In the genomic region with DNA sequence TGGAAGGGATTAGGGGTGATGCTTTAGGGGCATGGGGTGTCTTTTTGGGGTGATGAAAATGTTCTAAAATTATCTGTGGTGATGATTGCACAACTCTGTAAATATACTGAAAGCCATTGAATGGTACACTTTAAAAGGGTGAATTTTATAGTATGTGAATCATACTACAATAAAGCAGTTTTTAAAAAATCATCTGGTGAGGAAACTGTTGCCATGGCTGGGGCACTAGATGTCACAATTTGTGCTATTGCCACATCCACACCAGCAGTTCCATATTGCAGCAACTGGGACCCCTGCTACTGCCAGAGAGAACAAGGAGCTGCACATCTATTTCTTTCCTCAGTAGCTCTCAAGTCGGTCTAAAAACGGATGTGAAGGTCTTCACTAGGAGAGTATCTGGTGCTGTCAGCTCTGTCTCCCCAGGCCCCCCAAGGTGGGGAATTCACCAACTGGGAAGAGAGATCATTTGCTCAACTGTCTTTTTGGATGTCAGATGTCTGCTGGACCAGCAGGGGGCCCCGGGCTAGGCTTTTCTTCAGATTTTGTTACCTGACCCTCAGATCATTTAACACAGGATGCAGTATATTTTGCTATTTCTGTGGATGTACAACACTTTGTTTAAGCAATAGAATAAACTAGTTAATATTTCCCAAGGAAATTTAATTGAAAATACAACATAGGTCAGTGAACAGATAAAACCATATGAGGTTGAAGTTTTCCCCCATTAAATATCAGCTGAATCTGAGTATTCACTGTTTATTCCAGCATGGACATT, we compare ENCODE assay signal across 8 cellular contexts. TPM values are rescaled to one million over a fixed set of nuclear protein-coding genes. Genes with fewer than 3 reads are reported as not detected.
A peak's percentile ranks its signal among the peaks of the same experiment; 100 is the strongest.
DNase-seq lines count a peak whose midpoint lies in the region; ATAC-seq and TF ChIP-seq lines count a peak whose summit lies in the region.

No MANE protein-coding gene starts in this region.

- ATAC-seq in heart right ventricle = no peak
- ATAC-seq in left cardiac atrium = no peak
- no peak for ATAC-seq in body of pancreas
- ATAC-seq in HG02885 (IDR thresholded peaks at IDR 0.05; ENCODE audit: poor library complexity, unreplicated experiment) = no peak

- H3K79me2 ChIP-seq in neural cell (replicated peaks; ENCODE audit: insufficient read depth, low read length) = no peaks in the 10 kb centered on the region

- no peak for DNase-seq in heart right ventricle
- DNase-seq in left cardiac atrium = no peak
- peak; percentile 32 for DNase-seq in RKO (ENCODE audit: low spot score)
- DNase-seq in body of pancreas = peak in 2 of 4 donors; percentile 6 to 14
- DNase-seq in suprapubic skin (ENCODE audit: low spot score in 2 of 2) = no peak
- DNase-seq in NCI-H446 treated with DMSO at 0.1 percent for 48 hours (lab: John Stamatoyannopoulos, UW) = no peak

- H3K9me3 ChIP-seq in heart right ventricle = no peaks in the 10 kb centered on the region
- no peaks in the 10 kb centered on the region for H3K9me3 ChIP-seq in body of pancreas
- no peaks in the 10 kb centered on the region for H3K9me3 ChIP-seq in neural cell (ENCODE audit: low read length)
- H3K9me3 ChIP-seq in suprapubic skin = no peaks in the 10 kb centered on the region

- H3K4me3 ChIP-seq in heart right ventricle (no peak overlapping the region), body of pancreas (no peak overlapping the region), neural cell (ENCODE audit: low read length) (no peak overlapping the region), suprapubic skin (no peak overlapping the region)

- H3K9me2 ChIP-seq in neural cell (ENCODE audit: insufficient read depth, low read length) = no peaks in the 10 kb centered on the region

- H3K4me1 ChIP-seq in heart right ventricle (peaks cover 0 to 71% (median 37%) of the 10 kb centered on the region in 9 donors), body of pancreas (no peaks in the 10 kb centered on the region), suprapubic skin (no peaks in the 10 kb centered on the region)

- H3K27ac ChIP-seq in heart right ventricle = peak overlapping the region in 8 of 10 donors; percentile 10 to 99 (median 66)
- H3K27ac ChIP-seq in body of pancreas = no peak overlapping the region
- no peak overlapping the region for H3K27ac ChIP-seq in neural cell (ENCODE audit: low read length)
- no peak overlapping the region for H3K27ac ChIP-seq in suprapubic skin

- H2AFZ ChIP-seq in neural cell (ENCODE audit: low read depth, low read length) = no peak overlapping the region

- TF ChIP-seq CTCF in heart right ventricle (IDR thresholded peaks at IDR 0.05) (peak; percentile 20 to 66 (median 56)), body of pancreas (IDR thresholded peaks at IDR 0.05) (peak in 5 of 7 experiments; percentile 15 to 39 (median 26)), neural cell (IDR thresholded peaks at IDR 0.05; ENCODE audit: poor library complexity, severe bottlenecking) (peak; percentile 17), suprapubic skin (IDR thresholded peaks at IDR 0.05) (peak in 1 of 2 donors; percentile 2)

- TF ChIP-seq RAD21 in neural cell (conservative IDR thresholded peaks at IDR 0.05) = no peak

- no peaks in the 10 kb centered on the region for H3F3A ChIP-seq in neural cell (ENCODE audit: insufficient read depth, low read length, poor library complexity, severe bottlenecking)

- H3K36me3 ChIP-seq in heart right ventricle (peaks cover 0 to 4% (median 0%) of the 10 kb centered on the region in 9 donors), body of pancreas (replicated peaks in 1 of 2; ENCODE audit: insufficient read depth in 1 of 2, low read depth in 2 of 2) (no peaks in the 10 kb centered on the region), neural cell (ENCODE audit: insufficient read depth, low read length) (no peaks in the 10 kb centered on the region), suprapubic skin (no peaks in the 10 kb centered on the region)

- H3K4me2 ChIP-seq in neural cell (ENCODE audit: low read length) = no peak overlapping the region

- H3K9ac ChIP-seq in neural cell (ENCODE audit: low read length) = no peak overlapping the region

- intact Hi-C loops in heart right ventricle (cut with DNase I) (loop anchor here in 3 of 10 donors (10.0 kb wide), 2 partner anchors 152 to 372 kb away; no protein-coding TSS in a partner anchor), left cardiac atrium (cut with DNase I) (no loop called here), body of pancreas (cut with DNase I) (loop anchor here (10.0 kb wide), 1 partner anchor 152 kb away; no protein-coding TSS in a partner anchor)

- no peak for TF ChIP-seq EP300 in neural cell (conservative IDR thresholded peaks at IDR 0.05; ENCODE audit: poor library complexity, severe bottlenecking)
- TF ChIP-seq EP300 in suprapubic skin (IDR thresholded peaks at IDR 0.05) = no peak

- 15 to 41% methylated on average over 3 of the region's 3 CpGs for WGBS in heart right ventricle, 2 donors
- 13 to 22% methylated on average over 3 of the region's 3 CpGs for WGBS in body of pancreas, 2 donors
- 53% methylated on average over 3 of the region's 3 CpGs for WGBS in suprapubic skin

- no peak for TF ChIP-seq POLR2A in body of pancreas (IDR thresholded peaks at IDR 0.05)
- no peak for TF ChIP-seq POLR2A in suprapubic skin (IDR thresholded peaks at IDR 0.05)

- no peaks in the 10 kb centered on the region for H4K20me1 ChIP-seq in neural cell (ENCODE audit: insufficient read depth)

- H3K27me3 ChIP-seq in heart right ventricle (no peaks in the 10 kb centered on the region), body of pancreas (no peaks in the 10 kb centered on the region), neural cell (ENCODE audit: insufficient read depth, low read depth, low read length) (no peaks in the 10 kb centered on the region), suprapubic skin (no peaks in the 10 kb centered on the region)

TF ChIP-seq in neural cell, 6 proteins besides CTCF, POLR2A, EP300 and RAD21:
- TF ChIP-seq POLR2AphosphoS5 (IDR thresholded peaks at IDR 0.05) (no peak), EZH2 (IDR thresholded peaks at IDR 0.05; ENCODE audit: borderline replicate concordance, insufficient read depth, low read length, poor library complexity, severe bottlenecking) (no peak), TAF1 (IDR thresholded peaks at IDR 0.05; ENCODE audit: low read depth) (no peak), SMC3 (conservative IDR thresholded peaks at IDR 0.05; ENCODE audit: poor library complexity) (no peak), MXI1 (conservative IDR thresholded peaks at IDR 0.05; ENCODE audit: poor library complexity, severe bottlenecking) (no peak)
- TF ChIP-seq, protein P1, sequence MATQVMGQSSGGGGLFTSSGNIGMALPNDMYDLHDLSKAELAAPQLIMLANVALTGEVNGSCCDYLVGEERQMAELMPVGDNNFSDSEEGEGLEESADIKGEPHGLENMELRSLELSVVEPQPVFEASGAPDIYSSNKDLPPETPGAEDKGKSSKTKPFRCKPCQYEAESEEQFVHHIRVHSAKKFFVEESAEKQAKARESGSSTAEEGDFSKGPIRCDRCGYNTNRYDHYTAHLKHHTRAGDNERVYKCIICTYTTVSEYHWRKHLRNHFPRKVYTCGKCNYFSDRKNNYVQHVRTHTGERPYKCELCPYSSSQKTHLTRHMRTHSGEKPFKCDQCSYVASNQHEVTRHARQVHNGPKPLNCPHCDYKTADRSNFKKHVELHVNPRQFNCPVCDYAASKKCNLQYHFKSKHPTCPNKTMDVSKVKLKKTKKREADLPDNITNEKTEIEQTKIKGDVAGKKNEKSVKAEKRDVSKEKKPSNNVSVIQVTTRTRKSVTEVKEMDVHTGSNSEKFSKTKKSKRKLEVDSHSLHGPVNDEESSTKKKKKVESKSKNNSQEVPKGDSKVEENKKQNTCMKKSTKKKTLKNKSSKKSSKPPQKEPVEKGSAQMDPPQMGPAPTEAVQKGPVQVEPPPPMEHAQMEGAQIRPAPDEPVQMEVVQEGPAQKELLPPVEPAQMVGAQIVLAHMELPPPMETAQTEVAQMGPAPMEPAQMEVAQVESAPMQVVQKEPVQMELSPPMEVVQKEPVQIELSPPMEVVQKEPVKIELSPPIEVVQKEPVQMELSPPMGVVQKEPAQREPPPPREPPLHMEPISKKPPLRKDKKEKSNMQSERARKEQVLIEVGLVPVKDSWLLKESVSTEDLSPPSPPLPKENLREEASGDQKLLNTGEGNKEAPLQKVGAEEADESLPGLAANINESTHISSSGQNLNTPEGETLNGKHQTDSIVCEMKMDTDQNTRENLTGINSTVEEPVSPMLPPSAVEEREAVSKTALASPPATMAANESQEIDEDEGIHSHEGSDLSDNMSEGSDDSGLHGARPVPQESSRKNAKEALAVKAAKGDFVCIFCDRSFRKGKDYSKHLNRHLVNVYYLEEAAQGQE (IDR thresholded peaks at IDR 0.05; ENCODE audit: borderline replicate concordance) = no peak

RNA-seq across cellular contexts. Expression of a gene that starts 13.2 kb away (rescaled TPM):
- total RNA-seq in heart right ventricle (1,000 to 10,000 TPM in 5 of 10 donors, 100 to 1,000 TPM in 5; 771 to 1,721 (median 1,115) TPM), left cardiac atrium (100 to 1,000 TPM; 466 to 773 TPM), body of pancreas (1 to 10 TPM; 1.6 to 3.3 TPM), suprapubic skin (10 to 100 TPM in 2 of 4 donors, 1 to 10 TPM in 2; 8.1 to 24.9 (median 10.4) TPM)
- polyA plus RNA-seq in heart right ventricle (100 to 1,000 TPM; 202 to 388 TPM), neural cell (0.30 and 2.4 TPM in 2 replicates)
- 0.46 and 0.49 TPM in 2 replicates for polyA minus RNA-seq in neural cell

Comparison
In these comparisons a context has a peak if more than half of its experiments do, and no peak if none do; other contexts are left out.
1. H3K27ac ChIP-seq: peak in heart right ventricle (8 of 10); none in body of pancreas (0 of 4), neural cell (single experiment) and suprapubic skin (single experiment).
2. RNA of a gene that starts 13.2 kb away (total RNA-seq): 771 to 1,721 TPM in heart right ventricle and 466 to 773 TPM in left cardiac atrium; 8.1 to 24.9 TPM in suprapubic skin and 1.6 to 3.3 TPM in body of pancreas; every median in the first group is over 10 times any median in the second.